Comparison of ENCODE assay signal across 19 cellular contexts in the genomic region with DNA sequence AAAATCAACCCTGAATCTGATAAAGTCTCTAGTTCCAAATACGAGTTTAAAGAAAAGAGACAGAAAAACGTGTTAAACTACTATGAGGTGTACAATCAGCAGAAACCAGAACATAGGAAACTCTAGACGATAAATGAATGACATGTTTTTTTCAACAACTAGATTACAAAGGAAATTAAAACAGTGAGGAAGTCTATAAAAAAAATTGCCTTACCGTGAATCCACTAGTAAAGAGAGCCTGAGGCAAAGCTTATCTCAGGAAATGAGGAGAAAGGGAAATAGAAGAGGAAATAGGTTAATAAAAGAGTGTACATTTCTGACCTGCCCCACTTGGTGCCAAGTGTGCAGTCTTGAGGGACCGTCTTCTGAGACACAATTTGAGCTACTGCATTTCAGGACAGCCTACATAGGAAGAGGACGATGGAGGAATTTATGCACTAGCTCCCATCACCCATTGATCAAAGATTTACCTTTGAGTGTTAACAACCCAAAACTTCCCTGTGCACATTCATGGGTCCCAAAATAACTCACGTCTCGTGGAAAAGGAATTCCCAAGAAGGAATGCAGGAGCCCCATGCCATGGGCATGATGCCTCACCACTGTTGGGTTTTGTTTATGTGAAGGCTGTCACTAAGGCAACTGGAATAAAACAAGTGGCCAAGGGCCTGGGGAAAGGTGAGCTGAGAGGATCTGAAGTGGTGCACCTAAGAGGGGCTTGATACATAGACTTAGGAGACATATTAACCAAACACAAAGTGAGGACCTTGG. TPM values are rescaled to one million over a fixed set of nuclear protein-coding genes. Genes with fewer than 3 reads are reported as not detected.
DNase-seq lines count a peak whose midpoint lies in the region; ATAC-seq and TF ChIP-seq lines count a peak whose summit lies in the region.
"Had no signal": no experiment of that assay in that cellular context is flagged by ENCODE, and none has a peak within 500 bp of the region (broad histone marks: within the 10 kb centered on the region; RNA-seq: fewer than 3 reads in every experiment).

No MANE protein-coding gene starts in this region.

- TF ChIP-seq CTCF in PC-3 (conservative IDR thresholded peaks at IDR 0.05; ENCODE audit: low read depth, low read length) (no peak), foreskin keratinocyte (conservative IDR thresholded peaks at IDR 0.05) (no peak)

- ATAC-seq in PC-3 (0 out of 2 replicates have a peak, but pooled peaks have one; percentile 20), foreskin keratinocyte (peak; percentile 71), GM19395 (IDR thresholded peaks at IDR 0.05; ENCODE audit: unreplicated experiment) (no peak)
- ATAC-seq: stimulated activated effector memory CD8-positive, alpha-beta T cell treated with anti-CD3 and anti-CD28 coated beads, Interleukin-12 subunit alpha, Interleukin-12 subunit beta, amount 100 ng/mL, for 72 hours had no signal

- no peaks in the 10 kb centered on the region for H3K9me2 ChIP-seq in PC-3 (replicated peaks; ENCODE audit: low read length)

- intact Hi-C loops in PC-3 (cut with micrococcal nuclease): no loop called here

- DNase-seq in DMS53 (lab: John Stamatoyannopoulos, UW) (peak; percentile 34), DMS53 treated with DMSO at 0.1 percent for 48 hours (lab: John Stamatoyannopoulos, UW; ENCODE audit: unreplicated experiment) (no peak), PC-3 (peak; percentile 48), foreskin keratinocyte (no peak), myocyte (ENCODE audit: low read depth) (peak; percentile 82), T-helper 2 cell (no peak), NCI-H524 (lab: John Stamatoyannopoulos, UW) (no peak)
- DNase-seq: activated B cell treated with CpG ODN at 0.5 μM for 24 hours, BE2C, GDM1, kidney, NCI-H1417, RPMI8226, T-helper 1 cell, thyroid gland had no signal

- H3K9ac ChIP-seq in PC-3 (ENCODE audit: low read length): no peak overlapping the region

- H4K20me1 ChIP-seq in PC-3 (ENCODE audit: low read length): no peaks in the 10 kb centered on the region

- POLR2A ChIA-PET in PC-3 (lab: Charles Lee; ENCODE audit: unreplicated experiment): no interaction called here

- H3K9me3 ChIP-seq in PC-3 (ENCODE audit: low read length): no peaks in the 10 kb centered on the region; the same call in 1 of the 2 replicates
- H3K9me3 ChIP-seq: BE2C, thyroid gland had no signal

- no peak overlapping the region for H3K4me3 ChIP-seq in PC-3 (ENCODE audit: low read length)
- H3K4me3 ChIP-seq: cardiac muscle cell, thyroid gland had no signal

- no peak overlapping the region for H3K27ac ChIP-seq in PC-3 (ENCODE audit: low read length)
- no peak overlapping the region for H3K27ac ChIP-seq in foreskin keratinocyte
- H3K27ac ChIP-seq: 22Rv1, cardiac muscle cell, thyroid gland had no signal

- BruUV-seq in PC-3 (replicated peaks; lab: Mats Ljungman, UMichigan): no TSS peak

- no peaks in the 10 kb centered on the region for H3K36me3 ChIP-seq in PC-3 (ENCODE audit: low read depth, low read length)
- H3K36me3 ChIP-seq: BE2C, cardiac muscle cell, thyroid gland had no signal

- CTCF ChIA-PET in PC-3 (lab: Charles Lee): no interaction called here

- H3K79me2 ChIP-seq in PC-3 (ENCODE audit: low read length): no peaks in the 10 kb centered on the region

- H3K4me2 ChIP-seq in PC-3 (ENCODE audit: low read length): no peak overlapping the region

- no peaks in the 10 kb centered on the region for H3K4me1 ChIP-seq in PC-3 (ENCODE audit: insufficient read depth, low read length)
- no peaks in the 10 kb centered on the region for H3K4me1 ChIP-seq in foreskin keratinocyte
- H3K4me1 ChIP-seq: BE2C, thyroid gland had no signal

- no peak overlapping the region for H2AFZ ChIP-seq in PC-3 (ENCODE audit: low read length)

- no peaks in the 10 kb centered on the region for H3F3A ChIP-seq in PC-3 (ENCODE audit: low read length, unreplicated experiment)

- H3K27me3 ChIP-seq in PC-3 (ENCODE audit: low read length): no peaks in the 10 kb centered on the region
- H3K27me3 ChIP-seq in foreskin keratinocyte: no peaks in the 10 kb centered on the region
- H3K27me3 ChIP-seq: BE2C, cardiac muscle cell, thyroid gland had no signal

RNA-seq across cellular contexts. Expression of gene SLC1A3, which starts 53.6 kb away (rescaled TPM):
- total RNA-seq in PC-3 (2014; rRNA removed) (23.2 and 24.7 TPM in 2 replicates), foreskin keratinocyte (18.2 and 22.5 TPM in 2 replicates), myocyte (11.9 and 25.3 TPM in 2 replicates)
- polyA plus RNA-seq in foreskin keratinocyte: 5.3 and 8.7 TPM in 2 replicates
- polyA plus RNA-seq in myocyte (2012): 3.1 TPM

Comparison
In these comparisons a context has a peak if more than half of its experiments do, and no peak if none do; other contexts are left out.
1. DNase-seq: peak in DMS53 (single experiment), PC-3 (single experiment) and myocyte (single experiment); none in DMS53 treated with DMSO at 0.1 percent for 48 hours (single experiment), foreskin keratinocyte (0 of 2), T-helper 2 cell (0 of 5) and NCI-H524 (0 of 2).